8 cellular contexts compared by ENCODE assay signal in the genomic region with DNA sequence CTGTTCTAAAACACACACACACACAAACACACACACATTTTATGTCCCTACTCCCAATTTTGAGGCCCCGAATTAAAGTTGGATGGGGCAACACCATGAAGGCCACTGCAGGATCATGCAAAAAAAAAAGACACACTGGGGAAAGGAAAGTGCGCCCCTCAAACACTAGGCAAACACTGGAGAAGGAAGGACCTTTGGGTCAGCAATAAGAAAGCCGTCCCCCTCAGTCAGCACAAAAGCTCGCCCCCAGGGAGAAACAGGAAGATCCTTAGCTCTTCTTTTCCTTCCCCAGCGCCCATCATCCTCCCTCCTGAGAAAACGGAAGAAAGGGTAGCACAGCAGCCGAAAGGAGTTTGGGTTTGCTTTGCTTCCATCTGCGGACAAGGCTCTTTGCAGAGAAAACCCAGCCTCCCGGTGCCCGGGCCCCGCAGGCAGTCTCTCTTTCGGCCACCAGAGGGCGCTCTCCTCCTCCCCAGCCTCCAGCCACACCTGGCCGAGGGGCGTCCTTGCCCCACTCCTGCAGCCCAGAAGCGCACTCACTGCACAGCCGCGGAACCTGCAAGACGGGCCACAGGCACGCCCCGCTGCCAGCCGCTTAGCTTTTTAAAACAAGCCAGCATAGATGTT.
DNase-seq lines count a peak whose midpoint lies in the region; ATAC-seq and TF ChIP-seq lines count a peak whose summit lies in the region.

No MANE protein-coding gene starts in this region.

- peak; percentile 79 for ATAC-seq in T-helper 17 cell
- peak; percentile 92 to 93 for ATAC-seq in right cardiac atrium
- peak; percentile 68 to 93 (median 79) for ATAC-seq in psoas muscle

- H3K4me1 ChIP-seq in right cardiac atrium (ENCODE audit: control insufficient read depth, insufficient read depth, low read length): no peaks in the 10 kb centered on the region
- no peaks in the 10 kb centered on the region for H3K4me1 ChIP-seq in psoas muscle
- peaks cover 14% of the 10 kb centered on the region for H3K4me1 ChIP-seq in vagina

- H3K27ac ChIP-seq in right cardiac atrium (ENCODE audit: low read length) (peak overlapping the region; percentile 25), psoas muscle (no peak overlapping the region), vagina (peak overlapping the region; percentile 40)

- peaks cover 63% of the 10 kb centered on the region for H3K27me3 Mint-ChIP-seq in T-helper 17 cell

- peak; percentile 96 for TF ChIP-seq CTCF in psoas muscle (IDR thresholded peaks at IDR 0.05)
- peak; percentile 75 to 97 (median 95) for TF ChIP-seq CTCF in vagina (IDR thresholded peaks at IDR 0.05)

- H3K9me3 ChIP-seq in T-helper 17 cell (ENCODE audit: control insufficient read depth, low read length, poor library complexity, severe bottlenecking): no peaks in the 10 kb centered on the region
- H3K9me3 ChIP-seq in right cardiac atrium (ENCODE audit: control insufficient read depth, low read length): no peaks in the 10 kb centered on the region
- no peaks in the 10 kb centered on the region for H3K9me3 ChIP-seq in psoas muscle
- H3K9me3 ChIP-seq in vagina: no peaks in the 10 kb centered on the region

- no peaks in the 10 kb centered on the region for H3K36me3 Mint-ChIP-seq in T-helper 17 cell (ENCODE audit: low read depth)

- TF ChIP-seq POLR2A in vagina (IDR thresholded peaks at IDR 0.05): no peak

- WGBS in right cardiac atrium: 9% methylated on average over 22 of the region's 22 CpGs
- WGBS in psoas muscle, 3 donors: 6 to 9% (median 6%) methylated on average over 21 to 22 of the region's 22 CpGs

- H3K36me3 ChIP-seq in psoas muscle (ENCODE audit: insufficient read depth in 1 of 2, low read depth in 1 of 2) (no peaks in the 10 kb centered on the region), vagina (no peaks in the 10 kb centered on the region)

- H3K4me3 Mint-ChIP-seq in T-helper 17 cell: peak overlapping the region; percentile 28

- H3K27ac Mint-ChIP-seq in T-helper 17 cell: peak overlapping the region; percentile 81

- intact Hi-C loops in right cardiac atrium (cut with DNase I): loop anchor here in 2 of 4 donors (10.0 kb wide), 2 partner anchors 53 to 313 kb away; a partner anchor contains a TSS
- intact Hi-C loops in psoas muscle (cut with DNase I): loop anchor here (5.0 to 10.0 kb wide), 3 partner anchors 311 to 553 kb away; a partner anchor contains a TSS
- intact Hi-C loops in vagina (cut with DNase I): loop anchor here (2.0 kb wide), 1 partner anchor 313 kb away; no protein-coding TSS in a partner anchor

- H3K27me3 ChIP-seq in right cardiac atrium (ENCODE audit: control insufficient read depth, insufficient read depth) (no peaks in the 10 kb centered on the region), psoas muscle (ENCODE audit: insufficient read depth in 3 of 3, low read length in 2 of 3) (peaks cover 0 to 2% (median 0%) of the 10 kb centered on the region in 3 donors), vagina (no peaks in the 10 kb centered on the region)

- H3K4me1 Mint-ChIP-seq in T-helper 17 cell: peaks cover 17% of the 10 kb centered on the region

- peak overlapping the region; percentile 38 for H3K4me3 ChIP-seq in right cardiac atrium (ENCODE audit: low read length)
- H3K4me3 ChIP-seq in psoas muscle: peak overlapping the region; percentile 52
- peak overlapping the region; percentile 36 to 38 for H3K4me3 ChIP-seq in vagina

- peak; percentile 98 for DNase-seq in ELF-1 (ENCODE audit: low read depth, low spot score)
- peak; percentile 33 for DNase-seq in H4 (ENCODE audit: low spot score)
- DNase-seq in M059J (ENCODE audit: low read depth): peak; percentile 63
- peak; percentile 35 to 66 (median 39) for DNase-seq in T-helper 17 cell
- DNase-seq in amygdala (lab: John Stamatoyannopoulos, UW): peak in 50 of 56 donors; percentile 3 to 78 (median 42)
- peak; percentile 69 to 92 (median 91) for DNase-seq in right cardiac atrium
- peak; percentile 60 to 81 for DNase-seq in psoas muscle
- no peak for DNase-seq in vagina (ENCODE audit: extremely low spot score in 2 of 2)

Comparison
In these comparisons a context has a peak if more than half of its experiments do, and no peak if none do; other contexts are left out.
1. DNase-seq: peak in ELF-1 (single experiment), H4 (single experiment), M059J (single experiment), T-helper 17 cell (3 of 3), amygdala (50 of 56), right cardiac atrium (3 of 3) and psoas muscle (2 of 2); none in vagina (0 of 2).
2. Peak in every context shown above with its lines, with median percentiles within 50 percentile points of each other: ATAC-seq and H3K4me3 ChIP-seq.